In the genomic region with DNA sequence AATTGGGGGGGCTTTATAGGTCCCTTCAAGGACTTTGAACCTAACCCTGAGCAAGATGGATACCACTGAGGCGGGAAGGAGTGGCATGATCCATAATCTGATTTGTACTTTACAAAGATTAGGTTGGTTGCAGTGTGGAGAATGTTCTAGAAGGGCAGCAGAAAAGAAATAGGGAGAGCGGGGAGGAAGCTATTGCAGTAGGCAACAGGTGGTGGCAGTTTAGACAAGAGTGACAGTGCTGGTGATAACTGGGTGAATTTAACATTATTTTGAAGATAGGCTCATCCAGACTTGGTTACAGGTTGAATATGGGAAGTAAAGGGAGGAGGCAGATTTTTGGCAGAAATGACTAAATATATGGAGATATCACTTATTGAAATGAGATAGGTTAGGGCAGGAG, we compare ENCODE assay signal across 34 cellular contexts.
"Had no signal": no experiment of that assay in that cellular context is flagged by ENCODE, and none has a peak within 500 bp of the region (broad histone marks: within the 10 kb centered on the region; RNA-seq: fewer than 3 reads in every experiment).

No MANE protein-coding gene starts in this region.

- H3K27me3 ChIP-seq: MG63 had no signal

- H3K9me3 ChIP-seq: MG63 had no signal

- H3K36me3 ChIP-seq: MG63 had no signal

- H3K4me3 ChIP-seq: MG63 had no signal

- H3K27ac ChIP-seq: KMS-11 had no signal

- DNase-seq: Karpas-422, Kasumi-1, MG63, MM.1S, MV-4-11, NCI-H1092, NCI-H1092 treated with DMSO at 0.1 percent for 48 hours, NCI-H1105, NCI-H1105 treated with DMSO at 0.1 percent for 48 hours, NCI-H1417, NCI-H1417 treated with DMSO at 0.1 percent for 48 hours, NCI-H1436, NCI-H1436 treated with DMSO at 0.1 percent for 48 hours, NCI-H146, NCI-H1694, NCI-H1694 treated with DMSO at 0.1 percent for 48 hours, NCI-H187, NCI-H187 treated with DMSO at 0.1 percent for 48 hours, NCI-H1930, NCI-H2029, NCI-H2029 treated with DMSO at 0.1 percent for 48 hours, NCI-H2081, NCI-H2081 treated with DMSO at 0.1 percent for 48 hours, NCI-H2107, NCI-H2171, NCI-H2171 treated with DMSO at 0.1 percent for 48 hours, NCI-H2227 treated with DMSO at 0.1 percent for 48 hours, NCI-H226, NCI-H345, NCI-H446, NCI-H446 treated with DMSO at 0.1 percent for 48 hours, NCI-H510A, NCI-H510A treated with DMSO at 0.1 percent for 48 hours had no signal

- H3K4me2 ChIP-seq: KMS-11 had no signal

- H3K9ac ChIP-seq: KMS-11 had no signal
